8 cellular contexts compared by ENCODE assay signal in the genomic region with DNA sequence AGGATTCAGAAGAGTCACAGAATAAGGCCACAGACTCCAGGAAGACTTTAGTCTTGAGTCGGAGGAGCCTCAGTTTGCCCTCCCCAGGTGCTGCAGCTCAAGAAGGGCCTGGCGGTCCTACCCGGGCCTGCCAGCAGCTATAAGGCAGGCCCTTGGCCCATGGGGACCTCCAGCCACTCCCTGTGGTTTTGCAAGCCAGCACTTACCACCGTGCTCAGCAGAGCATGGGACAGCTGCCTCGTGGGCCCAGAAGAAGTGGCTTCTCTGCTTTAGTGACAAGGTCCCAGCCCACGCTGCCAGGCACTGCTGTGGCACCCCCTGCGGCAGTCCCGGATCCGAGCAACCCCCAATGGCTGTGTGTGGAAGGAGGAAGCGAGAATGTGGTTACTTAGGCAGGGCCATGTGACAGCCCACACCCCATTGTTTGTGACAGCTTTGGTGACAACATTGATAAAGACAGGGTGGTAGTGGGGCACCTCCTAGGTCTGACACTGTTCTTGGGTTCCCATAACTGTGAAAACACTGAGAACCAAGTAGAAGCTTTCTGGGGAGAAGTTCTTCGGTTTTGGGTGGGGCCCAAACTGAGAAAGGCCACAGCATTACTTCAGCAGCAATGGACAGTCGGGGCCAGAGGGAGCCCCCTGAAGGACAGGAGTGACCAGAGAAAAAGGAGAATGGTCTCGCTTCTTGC. TPM values are rescaled to one million over a fixed set of nuclear protein-coding genes. Genes with fewer than 3 reads are reported as not detected.
DNase-seq lines count a peak whose midpoint lies in the region; ATAC-seq and TF ChIP-seq lines count a peak whose summit lies in the region.

Gene SELPLG, minus strand, starts transcription at position 361 of the 691 bp plus-strand sequence. CDS start 9,587 bp downstream, outside the sequence.

- peak; percentile 58 for ATAC-seq in GM18870 (IDR thresholded peaks at IDR 0.05; ENCODE audit: unreplicated experiment)
- ATAC-seq in HG03066 (IDR thresholded peaks at IDR 0.05; ENCODE audit: low read depth, unreplicated experiment): peak; percentile 51
- ATAC-seq in activated naive CD4-positive, alpha-beta T cell treated with anti-CD3 and anti-CD28 coated beads, Interleukin-2, amount 50 U/mL, for 72 hours: peak; percentile 60 to 68

- H3K4me1 ChIP-seq in muscle layer of duodenum (ENCODE audit: control insufficient read depth in 1 of 2, insufficient read depth in 2 of 2, low read length in 2 of 2) (peaks cover 13 to 25% of the 10 kb centered on the region in 2 donors), stomach (peaks cover 0 to 67% (median 42%) of the 10 kb centered on the region in 4 donors)

- H3K9me3 ChIP-seq in muscle layer of duodenum (ENCODE audit: control insufficient read depth in 1 of 2, low read length in 2 of 2): no peaks in the 10 kb centered on the region
- no peaks in the 10 kb centered on the region for H3K9me3 ChIP-seq in stomach

- H3K27ac Mint-ChIP-seq in activated naive CD4-positive, alpha-beta T cell treated with anti-CD3 and anti-CD28 coated beads, Interleukin-2, amount 50 U/mL, for 72 hours: peak within 1 kb of the TSS; percentile 91 to 98

- TF ChIP-seq CTCF in stomach (IDR thresholded peaks at IDR 0.05): no peak

- H3K27ac ChIP-seq in muscle layer of duodenum (ENCODE audit: low read length) (peak within 1 kb of the TSS; percentile 69), stomach (peak within 1 kb of the TSS; percentile 18 to 84 (median 75))

- no peak for TF ChIP-seq EP300 in stomach (IDR thresholded peaks at IDR 0.05)

- no peak for TF ChIP-seq POLR2A in stomach (IDR thresholded peaks at IDR 0.05)

- intact Hi-C loops in stomach (cut with DNase I; ENCODE audit: low total_unique reads): no loop called here

- DNase-seq in SW480 (ENCODE audit: low spot score): peak; percentile 43
- peak; percentile 69 to 86 for DNase-seq in activated naive CD4-positive, alpha-beta T cell treated with anti-CD3 and anti-CD28 coated beads, Interleukin-2, amount 50 U/mL, for 72 hours (ENCODE audit: low spot score in 2 of 2)
- peak; percentile 69 for DNase-seq in stomach
- DNase-seq in NCI-H2196 treated with DMSO at 0.1 percent for 48 hours (lab: John Stamatoyannopoulos, UW; ENCODE audit: unreplicated experiment): no peak
- DNase-seq in GOT3 (lab: John Stamatoyannopoulos, UW): no peak

- peaks cover 25 to 29% of the 10 kb centered on the region in 2 donors for H3K36me3 Mint-ChIP-seq in activated naive CD4-positive, alpha-beta T cell treated with anti-CD3 and anti-CD28 coated beads, Interleukin-2, amount 50 U/mL, for 72 hours

- H3K27me3 ChIP-seq in muscle layer of duodenum (ENCODE audit: low read depth, low read length): no peaks in the 10 kb centered on the region
- H3K27me3 ChIP-seq in stomach: peaks cover 0 to 28% (median 7%) of the 10 kb centered on the region in 3 donors

- H3K36me3 ChIP-seq in muscle layer of duodenum (ENCODE audit: control insufficient read depth in 1 of 2, insufficient read depth in 2 of 2, low read length in 2 of 2): no peaks in the 10 kb centered on the region
- H3K36me3 ChIP-seq in stomach: no peaks in the 10 kb centered on the region

- H3K4me3 ChIP-seq in muscle layer of duodenum (ENCODE audit: low read depth in 1 of 2, low read length in 2 of 2) (peak within 1 kb of the TSS; percentile 37 to 49), stomach (peak within 1 kb of the TSS; percentile 12 to 39 (median 35))

- 39 to 55% (median 47%) methylated on average over 13 of the region's 13 CpGs for WGBS in stomach, 5 donors

- H3K9me3 Mint-ChIP-seq in activated naive CD4-positive, alpha-beta T cell treated with anti-CD3 and anti-CD28 coated beads, Interleukin-2, amount 50 U/mL, for 72 hours: peaks cover 0 to 3% of the 10 kb centered on the region in 2 donors

RNA-seq across cellular contexts. Expression of gene SELPLG, which starts in this region (rescaled TPM):
- total RNA-seq in activated naive CD4-positive, alpha-beta T cell treated with anti-CD3 and anti-CD28 coated beads, Interleukin-2, amount 50 U/mL, for 72 hours: 10 to 100 TPM; 30.0 to 35.9 TPM
- 1 to 10 TPM; 1.2 to 6.1 (median 2.4) TPM for total RNA-seq in stomach
- polyA plus RNA-seq in stomach: 1 to 10 TPM; 1.7 to 4.1 (median 3.5) TPM

Comparison
In these comparisons a context has a peak if more than half of its experiments do, and no peak if none do; other contexts are left out.
1. RNA of gene SELPLG (total RNA-seq): 30.0 to 35.9 TPM in activated naive CD4-positive, alpha-beta T cell treated with anti-CD3 and anti-CD28 coated beads, Interleukin-2, amount 50 U/mL, for 72 hours; 1.2 to 6.1 TPM in stomach; every median in the first group is over 4 times any median in the second.
2. DNase-seq: peak in SW480 (single experiment), activated naive CD4-positive, alpha-beta T cell treated with anti-CD3 and anti-CD28 coated beads, Interleukin-2, amount 50 U/mL, for 72 hours (2 of 2) and stomach (single experiment); none in NCI-H2196 treated with DMSO at 0.1 percent for 48 hours (single experiment) and GOT3 (single experiment).
3. Peak in every context shown above with its lines, with median percentiles within 50 percentile points of each other: ATAC-seq.